ENCODE assay signal across 9 cellular contexts in the genomic region with DNA sequence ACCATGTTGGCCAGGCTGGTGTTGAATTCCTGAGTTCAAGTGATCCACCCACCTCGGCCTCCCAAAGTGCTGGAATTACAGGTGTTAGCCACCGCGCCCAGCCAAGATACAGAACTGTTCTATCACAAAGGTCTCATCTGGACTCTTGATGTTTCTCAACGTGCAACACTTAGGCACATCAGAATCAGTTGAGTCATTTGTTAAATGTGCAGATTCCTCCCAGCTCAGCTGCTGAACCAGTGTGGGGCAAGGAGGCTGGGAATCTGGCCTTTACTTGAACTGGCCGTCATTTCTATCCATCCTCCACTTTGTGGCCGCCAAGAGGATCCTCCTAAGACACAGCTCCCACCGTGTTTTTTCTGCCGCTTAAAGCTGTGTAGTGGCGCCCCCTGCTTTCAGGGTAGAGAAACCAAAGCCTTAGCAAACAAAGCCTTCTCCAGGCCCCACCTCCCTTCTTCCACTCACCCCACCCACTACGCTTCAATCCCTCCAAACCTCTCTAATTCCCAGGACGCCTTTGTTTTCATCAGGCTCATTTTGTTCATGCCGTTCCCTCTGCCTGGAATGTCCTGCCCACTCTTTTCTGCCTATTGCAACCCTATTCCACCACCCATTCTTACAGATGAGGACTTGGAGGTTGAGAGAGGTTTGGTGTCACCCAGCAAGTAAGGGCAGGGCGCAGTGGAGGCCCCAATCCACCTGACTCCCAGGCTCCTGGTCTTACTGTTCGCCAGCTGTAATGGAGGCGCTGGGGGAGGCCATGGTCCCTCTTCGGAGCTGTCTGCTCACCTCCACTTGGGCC. TPM values are rescaled to one million over a fixed set of nuclear protein-coding genes. Genes with fewer than 3 reads are reported as not detected.
DNase-seq lines count a peak whose midpoint lies in the region; ATAC-seq and TF ChIP-seq lines count a peak whose summit lies in the region.
"Had no signal": no experiment of that assay in that cellular context is flagged by ENCODE, and none has a peak within 500 bp of the region (broad histone marks: within the 10 kb centered on the region; RNA-seq: fewer than 3 reads in every experiment).

No MANE protein-coding gene starts in this region.

- H3K4me1 ChIP-seq in left lung: peaks cover 0 to 9% of the 10 kb centered on the region in 2 donors

- H3K27ac ChIP-seq in left lung: no peak overlapping the region

- TF ChIP-seq CTCF in neural crest cell (conservative IDR thresholded peaks at IDR 0.05) (peak; percentile 49), left lung (IDR thresholded peaks at IDR 0.05) (no peak)

- H3K36me3 Mint-ChIP-seq in neural crest cell (ENCODE audit: low read depth): no peaks in the 10 kb centered on the region
- H3K36me3 Mint-ChIP-seq: CD4-positive, alpha-beta memory T cell had no signal

- H3K9me3 Mint-ChIP-seq in neural crest cell: no peaks in the 10 kb centered on the region
- H3K9me3 Mint-ChIP-seq: CD4-positive, alpha-beta memory T cell had no signal

- no peak overlapping the region for H3K4me3 Mint-ChIP-seq in neural crest cell

- H3K36me3 ChIP-seq in left lung: no peaks in the 10 kb centered on the region

- H3K27me3 Mint-ChIP-seq in neural crest cell (ENCODE audit: low read depth): peaks cover 38% of the 10 kb centered on the region

- H3K27me3 ChIP-seq in left lung: peaks cover 14 to 57% of the 10 kb centered on the region in 2 donors

- H3K4me3 ChIP-seq in left lung: no peak overlapping the region

- intact Hi-C loops in left lung (cut with DNase I): no loop called here

- H3K4me1 Mint-ChIP-seq in neural crest cell: peaks cover 4% of the 10 kb centered on the region

- H3K27ac Mint-ChIP-seq in neural crest cell (ENCODE audit: unreplicated experiment): no peak overlapping the region

- ATAC-seq in left lung: no peak
- no peak for ATAC-seq in GM21717 (IDR thresholded peaks at IDR 0.05; ENCODE audit: unreplicated experiment)
- no peak for ATAC-seq in GM21528 (IDR thresholded peaks at IDR 0.05; ENCODE audit: low FRiP score, unreplicated experiment)

- DNase-seq in NCI-H748 (lab: John Stamatoyannopoulos, UW; ENCODE audit: unreplicated experiment) (peak; percentile 37), NCI-H748 treated with DMSO at 0.1 percent for 48 hours (lab: John Stamatoyannopoulos, UW) (no peak), NCI-H82 (lab: John Stamatoyannopoulos, UW) (peak; percentile 92), ecto neural progenitor cell (ENCODE audit: low spot score) (peak; percentile 77), neural crest cell (ENCODE audit: low read depth, low spot score) (no peak), left lung (no peak)

- H3K9me3 ChIP-seq in left lung: no peaks in the 10 kb centered on the region

RNA-seq across cellular contexts. Expression of a gene that starts 0.8 kb away (rescaled TPM):
- total RNA-seq in neural crest cell (13.4 and 17.5 TPM in 2 replicates), left lung (10 to 100 TPM in 1 of 2 donors, 1 to 10 TPM in 1; 7.3 to 11.7 TPM)

RNA-seq across cellular contexts. Expression of a gene that starts 15.7 kb away (rescaled TPM):
- total RNA-seq in neural crest cell: 0.28 TPM in 1 of 2 replicates, not detected in the other
- 100 to 1,000 TPM in 1 of 2 donors, 10 to 100 TPM in 1; 32.0 to 101 TPM for total RNA-seq in left lung
- total RNA-seq: CD4-positive, alpha-beta memory T cell had no signal

RNA-seq across cellular contexts. Expression of a gene that starts 46.2 kb away (rescaled TPM):
- 36.9 and 39.5 TPM in 2 replicates for total RNA-seq in neural crest cell
- total RNA-seq in left lung: 10 to 100 TPM; 41.6 to 62.9 TPM

Comparison
In these comparisons a context has a peak if more than half of its experiments do, and no peak if none do; other contexts are left out.
1. DNase-seq: peak in NCI-H748 (single experiment), NCI-H82 (single experiment) and ecto neural progenitor cell (single experiment); none in NCI-H748 treated with DMSO at 0.1 percent for 48 hours (single experiment), neural crest cell (single experiment) and left lung (0 of 2).
2. RNA of a gene that starts 15.7 kb away (total RNA-seq): 32.0 to 101 TPM in left lung; 0.28 TPM in neural crest cell; every median in the first group is over 10 times any median in the second.